In genomic region chr3:35932995-35933394, GRCh38 we compare ENCODE assay signal across 11 cellular contexts.
DNase-seq lines count a peak whose midpoint lies in the region; ATAC-seq, FAIRE-seq and TF ChIP-seq lines count a peak whose summit lies in the region.
"Had no signal": no experiment of that assay in that cellular context is flagged by ENCODE, and none has a peak within 500 bp of the region (broad histone marks: within the 10 kb centered on the region; RNA-seq: fewer than 3 reads in every experiment).

No MANE protein-coding gene starts in this region.

- H3K36me3 ChIP-seq in SK-N-SH (replicated peaks in 1 of 2; ENCODE audit: control insufficient read depth in 1 of 2, insufficient read depth in 2 of 2, low read length in 1 of 2) (no peaks in the 10 kb centered on the region), upper lobe of right lung (no peaks in the 10 kb centered on the region), kidney (ENCODE audit: control insufficient read depth in 1 of 2, insufficient read depth in 2 of 2, low read length in 2 of 2) (no peaks in the 10 kb centered on the region)

- no peaks in the 10 kb centered on the region for H3K9me3 ChIP-seq in SK-N-SH
- no peaks in the 10 kb centered on the region for H3K9me3 ChIP-seq in upper lobe of right lung
- no peaks in the 10 kb centered on the region for H3K9me3 ChIP-seq in kidney (ENCODE audit: control insufficient read depth in 1 of 2, low read length in 2 of 2)

- peak; percentile 4 to 53 for DNase-seq in SHP77 (lab: John Stamatoyannopoulos, UW)
- DNase-seq in SHP77 treated with DMSO at 0.1 percent for 48 hours (lab: John Stamatoyannopoulos, UW): no peak
- no peak for DNase-seq in SK-N-SH
- peak; percentile 39 to 61 for DNase-seq in foreskin keratinocyte
- no peak for DNase-seq in upper lobe of right lung
- DNase-seq in 8988T: no peak
- DNase-seq in kidney: no peak
- DNase-seq: activated CD4-positive, CD25-positive, alpha-beta regulatory T cell treated with anti-CD3 and anti-CD28 coated beads, Interleukin-2, amount 50 U/mL, for 72 hours had no signal

- peaks cover 7 to 34% of the 10 kb centered on the region in 2 experiments for H3K4me1 ChIP-seq in SK-N-SH (ENCODE audit: control insufficient read depth in 1 of 2, insufficient read depth in 2 of 2, low read depth in 1 of 2, low read length in 1 of 2)
- no peaks in the 10 kb centered on the region for H3K4me1 ChIP-seq in foreskin keratinocyte
- H3K4me1 ChIP-seq in upper lobe of right lung: no peaks in the 10 kb centered on the region
- no peaks in the 10 kb centered on the region for H3K4me1 ChIP-seq in kidney (ENCODE audit: control insufficient read depth in 1 of 2, insufficient read depth in 1 of 2, low read depth in 1 of 2, low read length in 2 of 2)

- no peak for TF ChIP-seq CTCF in SK-N-SH (IDR thresholded peaks at IDR 0.05)
- no peak for TF ChIP-seq CTCF in foreskin keratinocyte (conservative IDR thresholded peaks at IDR 0.05)
- TF ChIP-seq CTCF in upper lobe of right lung (IDR thresholded peaks at IDR 0.05): no peak
- TF ChIP-seq CTCF in kidney (IDR thresholded peaks at IDR 0.05; ENCODE audit: borderline replicate concordance, extremely low read depth, insufficient read depth): no peak

- peak; percentile 1; the same call in 1 of the 2 replicates for TF ChIP-seq RAD21 in SK-N-SH (IDR thresholded peaks at IDR 0.05; ENCODE audit: low read length)

- intact Hi-C loops in upper lobe of right lung (cut with DNase I): no loop called here
- intact Hi-C loops in kidney (cut with DNase I): no loop called here

- peak overlapping the region; percentile 25; the same call in 1 of the 2 replicates for H3K9ac ChIP-seq in SK-N-SH
- H3K9ac ChIP-seq in kidney (ENCODE audit: low read length in 2 of 2): no peak overlapping the region
- H3K9ac ChIP-seq: KMS-11 had no signal

- CTCF ChIA-PET in SK-N-SH (lab: Yijun Ruan, JAX): interaction anchor here (0.6 to 2.4 kb wide), 3 partner anchors 9 to 77 kb away, joined by 3 to 9 read pairs (median 7); no protein-coding TSS in a partner anchor

- H3K9me2 ChIP-seq in SK-N-SH: no peaks in the 10 kb centered on the region

- POLR2A ChIA-PET in SK-N-SH (lab: Yijun Ruan, JAX): no interaction called here

- no peak for FAIRE-seq in kidney (lab: Jason Lieb, UNC)

- peak overlapping the region; percentile 75 to 84 for H3K27ac ChIP-seq in SK-N-SH (ENCODE audit: low read depth in 2 of 2, low read length in 1 of 2)
- H3K27ac ChIP-seq in foreskin keratinocyte: no peak overlapping the region
- no peak overlapping the region for H3K27ac ChIP-seq in upper lobe of right lung
- no peak overlapping the region for H3K27ac ChIP-seq in kidney (ENCODE audit: low read depth in 2 of 2, low read length in 2 of 2)
- H3K27ac ChIP-seq: C4-2B, KMS-11 had no signal

- no peak overlapping the region for H2AFZ ChIP-seq in SK-N-SH (ENCODE audit: low read depth)

- peak overlapping the region; percentile 29; the same call in 1 of the 2 replicates for H3K4me2 ChIP-seq in SK-N-SH
- H3K4me2 ChIP-seq: KMS-11 had no signal

- H3K4me3 ChIP-seq in SK-N-SH (ENCODE audit: low read depth in 2 of 2, low read length in 1 of 2) (no peak overlapping the region), upper lobe of right lung (no peak overlapping the region), kidney (ENCODE audit: low read length in 2 of 2) (no peak overlapping the region)

- no peaks in the 10 kb centered on the region for H4K20me1 ChIP-seq in SK-N-SH (ENCODE audit: insufficient read depth)

- ATAC-seq in foreskin keratinocyte (peak; percentile 78), upper lobe of right lung (peak; percentile 35), GM21447 (IDR thresholded peaks at IDR 0.05; ENCODE audit: unreplicated experiment) (no peak)

- 0% methylated on average over 6 of the region's 6 CpGs for WGBS in SK-N-SH (ENCODE audit: low lambda C conversion rate)

- H3F3A ChIP-seq in SK-N-SH (replicated peaks; ENCODE audit: insufficient read depth): peaks cover 22% of the 10 kb centered on the region

- H3K27me3 ChIP-seq in SK-N-SH (ENCODE audit: insufficient read depth) (no peaks in the 10 kb centered on the region), foreskin keratinocyte (peaks cover 19% of the 10 kb centered on the region), upper lobe of right lung (no peaks in the 10 kb centered on the region)

- TF ChIP-seq EP300 in SK-N-SH (IDR thresholded peaks at IDR 0.05; ENCODE audit: borderline replicate concordance in 1 of 2, low read depth in 1 of 2, low read length in 1 of 2): peak; percentile 31 to 96; a peak in 2 of 4 replicates

- no peaks in the 10 kb centered on the region for H3K79me2 ChIP-seq in SK-N-SH (ENCODE audit: insufficient read depth)

TF ChIP-seq in SK-N-SH, 30 proteins besides CTCF, POLR2A, EP300 and RAD21 (continues in another document):
- TF ChIP-seq FOXM1 (IDR thresholded peaks at IDR 0.05; ENCODE audit: low read depth) (peak; percentile 74), PBX3 (IDR thresholded peaks at IDR 0.05) (peak; percentile 82), USF1 (IDR thresholded peaks at IDR 0.05; ENCODE audit: borderline replicate concordance, low read depth) (no peak), RXRA (IDR thresholded peaks at IDR 0.05; ENCODE audit: borderline replicate concordance, low read depth) (peak; percentile 98), MAX (IDR thresholded peaks at IDR 0.05; ENCODE audit: low read depth) (no peak), TEAD4 (IDR thresholded peaks at IDR 0.05; ENCODE audit: borderline replicate concordance, insufficient read depth) (peak; percentile 90), TCF12 (IDR thresholded peaks at IDR 0.05) (peak; percentile 89), ZBTB33 (IDR thresholded peaks at IDR 0.05; ENCODE audit: borderline replicate concordance, low read depth) (peak; percentile 57; the same call in 1 of the 2 replicates), CHD2 (IDR thresholded peaks at IDR 0.05; ENCODE audit: low read length, partially characterized antibody) (no peak), ELF1 (IDR thresholded peaks at IDR 0.05) (no peak), RFX5 (IDR thresholded peaks at IDR 0.05; ENCODE audit: low read length) (no peak), JUND (IDR thresholded peaks at IDR 0.05) (peak; percentile 95), GABPA (IDR thresholded peaks at IDR 0.05; ENCODE audit: low read depth) (peak; percentile 28; the same call in 1 of the 2 replicates), NFIC (IDR thresholded peaks at IDR 0.05; ENCODE audit: borderline replicate concordance) (peak; percentile 94), USF2 (IDR thresholded peaks at IDR 0.05; ENCODE audit: borderline replicate concordance, low read depth, low read length) (no peak), SIN3A (IDR thresholded peaks at IDR 0.05; ENCODE audit: borderline replicate concordance, low read depth, low read length) (no peak), IRF3 (IDR thresholded peaks at IDR 0.05; ENCODE audit: low read depth, low read length) (no peak), RCOR1 (IDR thresholded peaks at IDR 0.05; ENCODE audit: low read length) (no peak)

Comparison
In these comparisons a context has a peak if more than half of its experiments do, and no peak if none do; other contexts are left out.
1. DNase-seq: peak in SHP77 (2 of 2) and foreskin keratinocyte (2 of 2); none in SHP77 treated with DMSO at 0.1 percent for 48 hours (single experiment), SK-N-SH (single experiment), upper lobe of right lung (single experiment), 8988T (single experiment) and kidney (single experiment).
2. H3K27ac ChIP-seq: peak in SK-N-SH (2 of 2); none in foreskin keratinocyte (single experiment), upper lobe of right lung (single experiment) and kidney (0 of 2).